17 cellular contexts compared by ENCODE assay signal in genomic region chr11:203945-204586, GRCh38. TPM values are rescaled to one million over a fixed set of nuclear protein-coding genes. Genes with fewer than 3 reads are reported as not detected.
DNase-seq lines count a peak whose midpoint lies in the region; ATAC-seq, FAIRE-seq and TF ChIP-seq lines count a peak whose summit lies in the region.
"Had no signal": no experiment of that assay in that cellular context is flagged by ENCODE, and none has a peak within 500 bp of the region (broad histone marks: within the 10 kb centered on the region; RNA-seq: fewer than 3 reads in every experiment).

No MANE protein-coding gene starts in this region.

- POLR2A ChIA-PET in SK-N-SH (lab: Yijun Ruan, JAX): no interaction called here

- peak overlapping the region; percentile 64 for H3K27ac Mint-ChIP-seq in activated naive CD4-positive, alpha-beta T cell treated with anti-CD3 and anti-CD28 coated beads, Interleukin-2, amount 10 ng/mL, durations not matched to agents 7 days and 5 days
- H3K27ac Mint-ChIP-seq in stimulated activated memory B cell treated with anti-CD40 and anti-IgM and Interleukin-4, amounts not matched to agents 10 μg/mL and 1 μg/mL and 100 μg/mL, for 72 hours: peak overlapping the region; percentile 15

- no peak overlapping the region for H3K4me3 Mint-ChIP-seq in activated naive CD4-positive, alpha-beta T cell treated with anti-CD3 and anti-CD28 coated beads, Interleukin-2, amount 10 ng/mL, durations not matched to agents 7 days and 5 days
- no peak overlapping the region for H3K4me3 Mint-ChIP-seq in stimulated activated memory B cell treated with anti-CD40 and anti-IgM and Interleukin-4, amounts not matched to agents 10 μg/mL and 1 μg/mL and 100 μg/mL, for 72 hours

- no peaks in the 10 kb centered on the region for H3K9me2 ChIP-seq in SK-N-SH

- no peak for TF ChIP-seq EP300 in SK-N-SH (IDR thresholded peaks at IDR 0.05; ENCODE audit: borderline replicate concordance in 1 of 2, low read depth in 1 of 2, low read length in 1 of 2)

- TF ChIP-seq CTCF in kidney (IDR thresholded peaks at IDR 0.05; ENCODE audit: borderline replicate concordance, extremely low read depth, insufficient read depth) (no peak), SK-N-SH (IDR thresholded peaks at IDR 0.05) (no peak)

- no peak for DNase-seq in activated naive CD4-positive, alpha-beta T cell treated with anti-CD3 and anti-CD28 coated beads, Interleukin-2, amount 10 ng/mL, durations not matched to agents 7 days and 5 days
- DNase-seq in activated naive CD4-positive, alpha-beta T cell treated with anti-CD3 and anti-CD28 coated beads, Interleukin-2, amount 50 U/mL, for 16 hours: no peak
- DNase-seq in activated CD8-positive, alpha-beta memory T cell treated with anti-CD3 and anti-CD28 coated beads for 24 hours: peak; percentile 49
- DNase-seq in kidney (peak; percentile 66), SK-N-SH (no peak)
- no peak for DNase-seq in effector CD8-positive, alpha-beta T cell (lab: John Stamatoyannopoulos, UW)
- DNase-seq: ACHN, NCI-H1694, NCI-H524 treated with DMSO at 0.1 percent for 48 hours, upper lobe of left lung had no signal

- no peak overlapping the region for H2AFZ ChIP-seq in SK-N-SH (ENCODE audit: low read depth)

- H3K4me1 ChIP-seq in kidney (ENCODE audit: control insufficient read depth in 1 of 2, insufficient read depth in 1 of 2, low read depth in 1 of 2, low read length in 2 of 2) (peaks cover 11 to 19% of the 10 kb centered on the region in 2 donors), SK-N-SH (ENCODE audit: control insufficient read depth in 1 of 2, insufficient read depth in 2 of 2, low read depth in 1 of 2, low read length in 1 of 2) (peaks cover 6 to 13% of the 10 kb centered on the region in 2 experiments; a peak in 2 of 4 replicates)

- H3K79me2 ChIP-seq in SK-N-SH (ENCODE audit: insufficient read depth): peaks cover 49% of the 10 kb centered on the region

- no peaks in the 10 kb centered on the region for H3K27me3 ChIP-seq in SK-N-SH (ENCODE audit: insufficient read depth)
- H3K27me3 ChIP-seq: body of pancreas, Peyer's patch, upper lobe of left lung had no signal

- peaks cover 21 to 24% of the 10 kb centered on the region in 2 donors for H3K36me3 ChIP-seq in kidney (ENCODE audit: control insufficient read depth in 1 of 2, insufficient read depth in 2 of 2, low read length in 2 of 2)
- H3K36me3 ChIP-seq in SK-N-SH (replicated peaks in 1 of 2; ENCODE audit: control insufficient read depth in 1 of 2, insufficient read depth in 2 of 2, low read length in 1 of 2): peaks cover 27 to 33% of the 10 kb centered on the region in 2 experiments

- peaks cover 29% of the 10 kb centered on the region for H3K36me3 Mint-ChIP-seq in activated naive CD4-positive, alpha-beta T cell treated with anti-CD3 and anti-CD28 coated beads, Interleukin-2, amount 10 ng/mL, durations not matched to agents 7 days and 5 days
- peaks cover 25% of the 10 kb centered on the region for H3K36me3 Mint-ChIP-seq in stimulated activated memory B cell treated with anti-CD40 and anti-IgM and Interleukin-4, amounts not matched to agents 10 μg/mL and 1 μg/mL and 100 μg/mL, for 72 hours

- FAIRE-seq in kidney (lab: Jason Lieb, UNC): no peak
- FAIRE-seq: islet of Langerhans, TTC549 had no signal

- peaks cover 52% of the 10 kb centered on the region for H3K4me1 Mint-ChIP-seq in activated naive CD4-positive, alpha-beta T cell treated with anti-CD3 and anti-CD28 coated beads, Interleukin-2, amount 10 ng/mL, durations not matched to agents 7 days and 5 days
- peaks cover 39% of the 10 kb centered on the region for H3K4me1 Mint-ChIP-seq in stimulated activated memory B cell treated with anti-CD40 and anti-IgM and Interleukin-4, amounts not matched to agents 10 μg/mL and 1 μg/mL and 100 μg/mL, for 72 hours

- intact Hi-C loops in kidney (cut with DNase I): no loop called here

- no peak overlapping the region for H3K4me2 ChIP-seq in SK-N-SH

- H4K20me1 ChIP-seq in SK-N-SH (ENCODE audit: insufficient read depth): peaks cover 40% of the 10 kb centered on the region

- H3K4me3 ChIP-seq in kidney (ENCODE audit: low read length in 2 of 2): no peak overlapping the region
- H3K4me3 ChIP-seq in SK-N-SH (ENCODE audit: low read depth in 2 of 2, low read length in 1 of 2): no peak overlapping the region
- H3K4me3 ChIP-seq: body of pancreas, Peyer's patch, upper lobe of left lung had no signal

- H3K9ac ChIP-seq in kidney (ENCODE audit: low read length in 2 of 2) (no peak overlapping the region), SK-N-SH (no peak overlapping the region)

- CTCF ChIA-PET in activated naive CD4-positive, alpha-beta T cell treated with anti-CD3 and anti-CD28 coated beads, Interleukin-2, amount 10 ng/mL, durations not matched to agents 7 days and 5 days (lab: Charles Lee): interaction anchor here (1.3 kb wide), 1 partner anchor 158 kb away, joined by 4 read pairs; no protein-coding TSS in a partner anchor
- CTCF ChIA-PET in SK-N-SH (lab: Yijun Ruan, JAX): interaction anchor here (0.9 to 1.1 kb wide), 2 partner anchors 47 to 244 kb away, joined by 3 read pairs; no protein-coding TSS in a partner anchor

- H3K27ac ChIP-seq in kidney (ENCODE audit: low read depth in 2 of 2, low read length in 2 of 2) (no peak overlapping the region), SK-N-SH (ENCODE audit: low read depth in 2 of 2, low read length in 1 of 2) (no peak overlapping the region)
- H3K27ac ChIP-seq: body of pancreas, Peyer's patch, upper lobe of left lung had no signal

- no peak for ATAC-seq in stimulated activated memory B cell treated with anti-CD40 and anti-IgM and Interleukin-4, amounts not matched to agents 10 μg/mL and 1 μg/mL and 100 μg/mL, for 72 hours
- ATAC-seq in HG03432 (IDR thresholded peaks at IDR 0.05; ENCODE audit: unreplicated experiment): no peak
- ATAC-seq: body of pancreas had no signal

- H3F3A ChIP-seq in SK-N-SH (replicated peaks; ENCODE audit: insufficient read depth): peaks cover 8% of the 10 kb centered on the region

- H3K9me3 ChIP-seq in kidney (ENCODE audit: control insufficient read depth in 1 of 2, low read length in 2 of 2) (no peaks in the 10 kb centered on the region), SK-N-SH (no peaks in the 10 kb centered on the region)
- H3K9me3 ChIP-seq: body of pancreas, Peyer's patch, upper lobe of left lung had no signal

- no peak for TF ChIP-seq RAD21 in SK-N-SH (IDR thresholded peaks at IDR 0.05; ENCODE audit: low read length)

- 100% methylated on average over 2 of the region's 4 CpGs for WGBS in SK-N-SH (ENCODE audit: low lambda C conversion rate)

- H3K27me3 Mint-ChIP-seq in activated naive CD4-positive, alpha-beta T cell treated with anti-CD3 and anti-CD28 coated beads, Interleukin-2, amount 10 ng/mL, durations not matched to agents 7 days and 5 days: peaks cover 7% of the 10 kb centered on the region
- no peaks in the 10 kb centered on the region for H3K27me3 Mint-ChIP-seq in stimulated activated memory B cell treated with anti-CD40 and anti-IgM and Interleukin-4, amounts not matched to agents 10 μg/mL and 1 μg/mL and 100 μg/mL, for 72 hours

- no peaks in the 10 kb centered on the region for H3K9me3 Mint-ChIP-seq in activated naive CD4-positive, alpha-beta T cell treated with anti-CD3 and anti-CD28 coated beads, Interleukin-2, amount 10 ng/mL, durations not matched to agents 7 days and 5 days
- H3K9me3 Mint-ChIP-seq in stimulated activated memory B cell treated with anti-CD40 and anti-IgM and Interleukin-4, amounts not matched to agents 10 μg/mL and 1 μg/mL and 100 μg/mL, for 72 hours: no peaks in the 10 kb centered on the region

TF ChIP-seq in SK-N-SH, 30 proteins besides CTCF, POLR2A, EP300 and RAD21 (continues in another document):
- no peak for TF ChIP-seq RCOR1 (IDR thresholded peaks at IDR 0.05; ENCODE audit: low read length)
- no peak for TF ChIP-seq RXRA (IDR thresholded peaks at IDR 0.05; ENCODE audit: borderline replicate concordance, low read depth)
- no peak for TF ChIP-seq CHD2 (IDR thresholded peaks at IDR 0.05; ENCODE audit: low read length, partially characterized antibody)
- TF ChIP-seq USF1 (IDR thresholded peaks at IDR 0.05; ENCODE audit: borderline replicate concordance, low read depth): no peak
- no peak for TF ChIP-seq GABPA (IDR thresholded peaks at IDR 0.05; ENCODE audit: low read depth)

RNA-seq across cellular contexts. Expression of gene BET1L, which starts 3.1 kb away (rescaled TPM):
- total RNA-seq in kidney: 56.5 TPM
- polyA plus RNA-seq in kidney (ENCODE audit: insufficient read depth, low read depth, low replicate concordance) (43.9 TPM), SK-N-SH (2012; rRNA removed) (56.9 and 67.5 TPM in 2 replicates)
- polyA plus RNA-seq in SK-N-SH (2012; cell fraction: cytosol; rRNA removed): 31.9 and 43.1 TPM in 2 replicates
- polyA plus RNA-seq in SK-N-SH (2012; cell fraction: nucleus; rRNA removed): 74.7 and 96.6 TPM in 2 replicates

RNA-seq across cellular contexts. Expression of gene RIC8A, which starts 3.4 kb away (rescaled TPM):
- total RNA-seq in kidney: 92.1 TPM
- polyA plus RNA-seq in kidney (ENCODE audit: insufficient read depth, low read depth, low replicate concordance) (52.3 TPM), SK-N-SH (2012; rRNA removed) (115 and 127 TPM in 2 replicates)
- 57.2 and 79.5 TPM in 2 replicates for polyA plus RNA-seq in SK-N-SH (2012; cell fraction: cytosol; rRNA removed)
- polyA plus RNA-seq in SK-N-SH (2012; cell fraction: nucleus; rRNA removed): 276 and 279 TPM in 2 replicates

RNA-seq across cellular contexts. Expression of gene SCGB1C1, which starts 11.2 kb away (rescaled TPM):
- total RNA-seq in kidney: not detected
- polyA plus RNA-seq in kidney (ENCODE audit: insufficient read depth, low read depth, low replicate concordance) (not detected), SK-N-SH (2012; rRNA removed) (not detected in 2 replicates)
- polyA plus RNA-seq in SK-N-SH (2012; cell fraction: cytosol; rRNA removed): not detected in 2 replicates
- not detected in 2 replicates for polyA plus RNA-seq in SK-N-SH (2012; cell fraction: nucleus; rRNA removed)
- total RNA-seq: body of pancreas, Peyer's patch, upper lobe of left lung had no signal
- polyA plus RNA-seq: neural cell had no signal

RNA-seq across cellular contexts. Expression of gene SIRT3, which starts 32.1 kb away (rescaled TPM):
- total RNA-seq in kidney: 28.3 TPM
- polyA plus RNA-seq in kidney (ENCODE audit: insufficient read depth, low read depth, low replicate concordance) (28.7 TPM), SK-N-SH (2012; rRNA removed) (34.4 and 40.1 TPM in 2 replicates)
- polyA plus RNA-seq in SK-N-SH (2012; cell fraction: cytosol; rRNA removed): 16.1 and 20.4 TPM in 2 replicates
- 94.1 and 124 TPM in 2 replicates for polyA plus RNA-seq in SK-N-SH (2012; cell fraction: nucleus; rRNA removed)

RNA-seq across cellular contexts. Expression of gene PSMD13, which starts 32.7 kb away (rescaled TPM):
- 87.7 TPM for total RNA-seq in kidney
- 115 TPM for polyA plus RNA-seq in kidney (ENCODE audit: insufficient read depth, low read depth, low replicate concordance)
- polyA plus RNA-seq in SK-N-SH (2012; rRNA removed): 196 and 227 TPM in 2 replicates
- 193 and 211 TPM in 2 replicates for polyA plus RNA-seq in SK-N-SH (2012; cell fraction: cytosol; rRNA removed)
- 229 and 300 TPM in 2 replicates for polyA plus RNA-seq in SK-N-SH (2012; cell fraction: nucleus; rRNA removed)

Comparison
In these comparisons a context has a peak if more than half of its experiments do, and no peak if none do; other contexts are left out.
1. DNase-seq: peak in activated CD8-positive, alpha-beta memory T cell treated with anti-CD3 and anti-CD28 coated beads for 24 hours (single experiment) and kidney (single experiment); none in activated naive CD4-positive, alpha-beta T cell treated with anti-CD3 and anti-CD28 coated beads, Interleukin-2, amount 10 ng/mL, durations not matched to agents 7 days and 5 days (single experiment), activated naive CD4-positive, alpha-beta T cell treated with anti-CD3 and anti-CD28 coated beads, Interleukin-2, amount 50 U/mL, for 16 hours (single experiment), effector CD8-positive, alpha-beta T cell (single experiment) and SK-N-SH (single experiment).